In genomic region chr22:35517207-35517606, GRCh38 we compare ENCODE assay signal across 21 cellular contexts. TPM values are rescaled to one million over a fixed set of nuclear protein-coding genes. Genes with fewer than 3 reads are reported as not detected.
"Had no signal": no experiment of that assay in that cellular context is flagged by ENCODE, and none has a peak within 500 bp of the region (broad histone marks: within the 10 kb centered on the region; RNA-seq: fewer than 3 reads in every experiment).

No MANE protein-coding gene starts in this region.

- H3K27ac Mint-ChIP-seq: activated CD4-positive, alpha-beta memory T cell treated with anti-CD3 and anti-CD28 coated beads for 36 hours; activated naive CD4-positive, alpha-beta T cell treated with anti-CD3 and anti-CD28 coated beads, Interleukin-2, amount 10 ng/mL, durations not matched to agents 7 days and 5 days; activated T-cell treated with anti-CD3 and anti-CD28 coated beads, Interleukin-2, amount 50 U/mL, for 72 hours; mesothelial cell of epicardium; natural killer cell; stimulated activated naive B cell treated with anti-CD40 and anti-IgM and Interleukin-4, amounts not matched to agents 10 μg/mL and 1 μg/mL and 100 μg/mL, for 72 hours; T-helper 2 cell treated with Interferon-gamma antibody and Interleukin-4, amounts not matched to agents 5 μg/mL and 100 μg/mL, for 36 hours had no signal

- DNase-seq: activated CD4-positive, alpha-beta memory T cell treated with anti-CD3 and anti-CD28 coated beads for 36 hours; activated effector memory CD4-positive, alpha-beta T cell treated with Interleukin-2 at 50 U/mL for 16 hours; activated naive CD4-positive, alpha-beta T cell treated with anti-CD3 and anti-CD28 coated beads, Interleukin-2, amount 10 ng/mL, durations not matched to agents 7 days and 5 days; activated T-cell treated with anti-CD3 and anti-CD28 coated beads, Interleukin-2, amount 50 U/mL, for 72 hours; amygdala; erythroblast; foreskin fibroblast; kidney; natural killer cell; sigmoid colon; stimulated activated CD4-positive, alpha-beta T cell treated with anti-CD3 and anti-CD28 coated beads, Interleukin-15, amount 100 ng/mL, for 24 hours; stimulated activated CD4-positive, alpha-beta T cell treated with anti-CD3 and anti-CD28 coated beads, Interleukin-2, amount 100 ng/mL, for 48 hours; stimulated activated CD8-positive, alpha-beta memory T cell treated with anti-CD3 and anti-CD28 coated beads, Interleukin-4, amount 100 ng/mL, for 48 hours; stimulated activated naive B cell treated with anti-CD40 and anti-IgM and Interleukin-4, amounts not matched to agents 10 μg/mL and 1 μg/mL and 100 μg/mL, for 72 hours; transverse colon had no signal

- H3K9me3 Mint-ChIP-seq: activated CD4-positive, alpha-beta memory T cell treated with anti-CD3 and anti-CD28 coated beads for 36 hours; activated naive CD4-positive, alpha-beta T cell treated with anti-CD3 and anti-CD28 coated beads, Interleukin-2, amount 10 ng/mL, durations not matched to agents 7 days and 5 days; activated T-cell treated with anti-CD3 and anti-CD28 coated beads, Interleukin-2, amount 50 U/mL, for 72 hours; mesothelial cell of epicardium; natural killer cell; stimulated activated naive B cell treated with anti-CD40 and anti-IgM and Interleukin-4, amounts not matched to agents 10 μg/mL and 1 μg/mL and 100 μg/mL, for 72 hours; T-helper 2 cell treated with Interferon-gamma antibody and Interleukin-4, amounts not matched to agents 5 μg/mL and 100 μg/mL, for 36 hours had no signal

- H3K4me2 ChIP-seq: smooth muscle cell had no signal

- H3K27ac ChIP-seq: cardiac muscle cell, sigmoid colon, transverse colon had no signal

- H3K9me3 ChIP-seq: sigmoid colon, transverse colon had no signal

- H3K4me1 Mint-ChIP-seq: activated naive CD4-positive, alpha-beta T cell treated with anti-CD3 and anti-CD28 coated beads, Interleukin-2, amount 10 ng/mL, durations not matched to agents 7 days and 5 days; natural killer cell; stimulated activated naive B cell treated with anti-CD40 and anti-IgM and Interleukin-4, amounts not matched to agents 10 μg/mL and 1 μg/mL and 100 μg/mL, for 72 hours had no signal

- H3K4me3 ChIP-seq: cardiac muscle cell, sigmoid colon, smooth muscle cell, transverse colon had no signal

- H3K36me3 Mint-ChIP-seq: activated CD4-positive, alpha-beta memory T cell treated with anti-CD3 and anti-CD28 coated beads for 36 hours; activated naive CD4-positive, alpha-beta T cell treated with anti-CD3 and anti-CD28 coated beads, Interleukin-2, amount 10 ng/mL, durations not matched to agents 7 days and 5 days; mesothelial cell of epicardium; natural killer cell; stimulated activated naive B cell treated with anti-CD40 and anti-IgM and Interleukin-4, amounts not matched to agents 10 μg/mL and 1 μg/mL and 100 μg/mL, for 72 hours had no signal

- ATAC-seq: activated T-cell treated with anti-CD3 and anti-CD28 coated beads, Interleukin-2, amount 50 U/mL, for 72 hours; left lobe of liver; natural killer cell; stimulated activated naive B cell treated with anti-CD40 and anti-IgM and Interleukin-4, amounts not matched to agents 10 μg/mL and 1 μg/mL and 100 μg/mL, for 72 hours had no signal

- H3K4me1 ChIP-seq: transverse colon had no signal

- H3K4me3 Mint-ChIP-seq: activated CD4-positive, alpha-beta memory T cell treated with anti-CD3 and anti-CD28 coated beads for 36 hours; activated naive CD4-positive, alpha-beta T cell treated with anti-CD3 and anti-CD28 coated beads, Interleukin-2, amount 10 ng/mL, durations not matched to agents 7 days and 5 days; activated T-cell treated with anti-CD3 and anti-CD28 coated beads, Interleukin-2, amount 50 U/mL, for 72 hours; mesothelial cell of epicardium; natural killer cell; stimulated activated naive B cell treated with anti-CD40 and anti-IgM and Interleukin-4, amounts not matched to agents 10 μg/mL and 1 μg/mL and 100 μg/mL, for 72 hours; T-helper 2 cell treated with Interferon-gamma antibody and Interleukin-4, amounts not matched to agents 5 μg/mL and 100 μg/mL, for 36 hours had no signal

- H3K36me3 ChIP-seq: cardiac muscle cell, sigmoid colon, transverse colon had no signal

- H3K27me3 ChIP-seq: sigmoid colon, transverse colon had no signal

RNA-seq across cellular contexts. Expression of gene RASD2, which starts 23.4 kb away (rescaled TPM):
- total RNA-seq: left lobe of liver, lung microvascular endothelial cell, mesothelial cell of epicardium had no signal
